18 cellular contexts compared by ENCODE assay signal in the genomic region with DNA sequence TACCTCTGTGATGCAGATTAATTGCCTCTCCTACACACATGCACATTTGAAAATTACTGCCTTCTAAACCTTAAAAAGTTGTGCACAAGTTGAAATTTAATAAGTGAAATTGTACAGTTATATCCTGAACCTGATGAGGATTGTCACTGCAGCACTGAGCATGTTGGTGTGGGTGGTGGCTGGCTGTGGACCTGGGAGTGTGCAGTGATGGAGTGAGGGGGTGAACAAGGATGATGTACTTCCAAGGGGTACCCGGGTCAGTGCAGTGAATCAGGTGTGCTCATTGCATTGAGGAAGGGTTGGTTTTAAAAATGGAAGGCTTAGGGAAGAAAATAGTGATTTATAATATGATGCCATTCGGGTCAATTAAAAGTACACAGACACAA. TPM values are rescaled to one million over a fixed set of nuclear protein-coding genes. Genes with fewer than 3 reads are reported as not detected.
DNase-seq lines count a peak whose midpoint lies in the region; ATAC-seq and TF ChIP-seq lines count a peak whose summit lies in the region.
"Had no signal": no experiment of that assay in that cellular context is flagged by ENCODE, and none has a peak within 500 bp of the region (broad histone marks: within the 10 kb centered on the region; RNA-seq: fewer than 3 reads in every experiment).

No MANE protein-coding gene starts in this region.

- DNase-seq in T-helper 1 cell (no peak), T-helper 17 cell (no peak), endothelial cell (ENCODE audit: low spot score) (no peak), NCI-H2081 (lab: John Stamatoyannopoulos, UW) (no peak)
- DNase-seq in CD4-positive, CD25-positive, alpha-beta regulatory T cell, result no peak
- DNase-seq in naive thymus-derived CD8-positive, alpha-beta T cell, result no peak
- DNase-seq: AML-193, Caco-2, DMS153, GDM1, H7, NCI-H1105 treated with DMSO at 0.1 percent for 48 hours, NCI-H1694 had no signal

- H3K4me1 Mint-ChIP-seq in T-helper 1 cell treated with Interleukin-12 subunit alpha and Interleukin-12 subunit beta and Interleukin-4 antibody, amounts not matched to agents 30 μg/mL and 1 μg/mL, for 36 hours (ENCODE audit: low read depth), result peaks cover 13% of the 10 kb centered on the region
- peaks cover 16 to 47% (median 41%) of the 10 kb centered on the region in 4 donors for H3K4me1 Mint-ChIP-seq in CD4-positive, CD25-positive, alpha-beta regulatory T cell
- H3K4me1 Mint-ChIP-seq in T-helper 17 cell, result peaks cover 26% of the 10 kb centered on the region
- H3K4me1 Mint-ChIP-seq in naive thymus-derived CD8-positive, alpha-beta T cell, result peaks cover 18 to 77% (median 52%) of the 10 kb centered on the region in 4 donors
- H3K4me1 Mint-ChIP-seq in endothelial cell (ENCODE audit: unreplicated experiment), result peaks cover 6% of the 10 kb centered on the region

- peaks cover 42% of the 10 kb centered on the region for H3K36me3 ChIP-seq in CD4-positive, CD25-positive, alpha-beta regulatory T cell (ENCODE audit: control insufficient read depth, insufficient read depth, low read length)

- H3K4me3 ChIP-seq in CD4-positive, CD25-positive, alpha-beta regulatory T cell (ENCODE audit: low read depth, low read length), result no peak overlapping the region

- no peaks in the 10 kb centered on the region for H3K9me3 Mint-ChIP-seq in T-helper 1 cell treated with Interleukin-12 subunit alpha and Interleukin-12 subunit beta and Interleukin-4 antibody, amounts not matched to agents 30 μg/mL and 1 μg/mL, for 36 hours
- H3K9me3 Mint-ChIP-seq in CD4-positive, CD25-positive, alpha-beta regulatory T cell, result no peaks in the 10 kb centered on the region
- H3K9me3 Mint-ChIP-seq in naive thymus-derived CD8-positive, alpha-beta T cell, result no peaks in the 10 kb centered on the region
- H3K9me3 Mint-ChIP-seq in endothelial cell (ENCODE audit: unreplicated experiment), result no peaks in the 10 kb centered on the region

- no peak for ATAC-seq in CD4-positive, CD25-positive, alpha-beta regulatory T cell (ENCODE audit: low read depth in 2 of 2)
- no peak for ATAC-seq in T-helper 17 cell
- no peak for ATAC-seq in naive thymus-derived CD8-positive, alpha-beta T cell
- ATAC-seq in HG02759 (IDR thresholded peaks at IDR 0.05; ENCODE audit: unreplicated experiment), result no peak
- ATAC-seq: Panc1 had no signal

- H3K27ac ChIP-seq in CD4-positive, CD25-positive, alpha-beta regulatory T cell (ENCODE audit: insufficient read depth, low read length, poor library complexity, severe bottlenecking), result no peak overlapping the region
- H3K27ac ChIP-seq: 22Rv1, C4-2B had no signal

- no peaks in the 10 kb centered on the region for H3K27me3 Mint-ChIP-seq in T-helper 1 cell treated with Interleukin-12 subunit alpha and Interleukin-12 subunit beta and Interleukin-4 antibody, amounts not matched to agents 30 μg/mL and 1 μg/mL, for 36 hours (ENCODE audit: low read depth)
- H3K27me3 Mint-ChIP-seq in CD4-positive, CD25-positive, alpha-beta regulatory T cell, result no peaks in the 10 kb centered on the region
- no peaks in the 10 kb centered on the region for H3K27me3 Mint-ChIP-seq in T-helper 17 cell
- no peaks in the 10 kb centered on the region for H3K27me3 Mint-ChIP-seq in naive thymus-derived CD8-positive, alpha-beta T cell
- H3K27me3 Mint-ChIP-seq in endothelial cell (ENCODE audit: unreplicated experiment), result peaks cover 5% of the 10 kb centered on the region

- no peaks in the 10 kb centered on the region for H3K27me3 ChIP-seq in CD4-positive, CD25-positive, alpha-beta regulatory T cell (ENCODE audit: control insufficient read depth, insufficient read depth, low read length)

- peaks cover 11% of the 10 kb centered on the region for H3K4me1 ChIP-seq in CD4-positive, CD25-positive, alpha-beta regulatory T cell (ENCODE audit: control insufficient read depth, insufficient read depth, low read length, poor library complexity, severe bottlenecking)
- H3K4me1 ChIP-seq: Caco-2 had no signal

- no peak overlapping the region for H3K4me3 Mint-ChIP-seq in T-helper 1 cell treated with Interleukin-12 subunit alpha and Interleukin-12 subunit beta and Interleukin-4 antibody, amounts not matched to agents 30 μg/mL and 1 μg/mL, for 36 hours
- peak overlapping the region in 1 of 4 donors; percentile 17 for H3K4me3 Mint-ChIP-seq in CD4-positive, CD25-positive, alpha-beta regulatory T cell
- no peak overlapping the region for H3K4me3 Mint-ChIP-seq in T-helper 17 cell
- peak overlapping the region in 2 of 10 donors; percentile 28 to 53 for H3K4me3 Mint-ChIP-seq in naive thymus-derived CD8-positive, alpha-beta T cell
- no peak overlapping the region for H3K4me3 Mint-ChIP-seq in endothelial cell (ENCODE audit: unreplicated experiment)

- TF ChIP-seq CTCF in endothelial cell (IDR thresholded peaks at IDR 0.05; ENCODE audit: unreplicated experiment), result no peak

- no peaks in the 10 kb centered on the region for H3K9me3 ChIP-seq in CD4-positive, CD25-positive, alpha-beta regulatory T cell (ENCODE audit: control insufficient read depth in 2 of 2, low read length in 2 of 2)
- H3K9me3 ChIP-seq in T-helper 17 cell (ENCODE audit: control insufficient read depth, low read length, poor library complexity, severe bottlenecking), result no peaks in the 10 kb centered on the region
- H3K9me3 ChIP-seq: Caco-2 had no signal

- H3K27ac Mint-ChIP-seq in T-helper 1 cell treated with Interleukin-12 subunit alpha and Interleukin-12 subunit beta and Interleukin-4 antibody, amounts not matched to agents 30 μg/mL and 1 μg/mL, for 36 hours, result peak overlapping the region; percentile 5
- H3K27ac Mint-ChIP-seq in CD4-positive, CD25-positive, alpha-beta regulatory T cell, result peak overlapping the region in 2 of 3 donors; percentile 59 to 78
- H3K27ac Mint-ChIP-seq in T-helper 17 cell (peak overlapping the region; percentile 82), endothelial cell (ENCODE audit: unreplicated experiment) (no peak overlapping the region)
- peak overlapping the region in 9 of 10 donors; percentile 46 to 84 (median 63) for H3K27ac Mint-ChIP-seq in naive thymus-derived CD8-positive, alpha-beta T cell

- POLR2A ChIA-PET in naive thymus-derived CD8-positive, alpha-beta T cell (lab: Charles Lee), result no interaction called here

- H3K36me3 Mint-ChIP-seq in T-helper 1 cell treated with Interleukin-12 subunit alpha and Interleukin-12 subunit beta and Interleukin-4 antibody, amounts not matched to agents 30 μg/mL and 1 μg/mL, for 36 hours (ENCODE audit: low read depth), result peaks cover 9% of the 10 kb centered on the region
- H3K36me3 Mint-ChIP-seq in CD4-positive, CD25-positive, alpha-beta regulatory T cell, result peaks cover 29% of the 10 kb centered on the region
- H3K36me3 Mint-ChIP-seq in T-helper 17 cell (ENCODE audit: low read depth) (peaks cover 8% of the 10 kb centered on the region), endothelial cell (ENCODE audit: low read depth, unreplicated experiment) (peaks cover 7% of the 10 kb centered on the region)
- peaks cover 0 to 57% (median 14%) of the 10 kb centered on the region in 3 donors for H3K36me3 Mint-ChIP-seq in naive thymus-derived CD8-positive, alpha-beta T cell

RNA-seq across cellular contexts. Expression of a gene that starts 24.1 kb away (rescaled TPM):
- total RNA-seq in CD4-positive, CD25-positive, alpha-beta regulatory T cell, result 125 TPM
- polyA plus RNA-seq in CD4-positive, CD25-positive, alpha-beta regulatory T cell, result 10 to 100 TPM; 12.6 to 24.8 (median 16.6) TPM
- total RNA-seq in T-helper 17 cell (10 to 100 TPM; 74.2 to 85.8 TPM), endothelial cell (ENCODE audit: unreplicated experiment) (80.2 TPM)
- total RNA-seq in naive thymus-derived CD8-positive, alpha-beta T cell, result 100 to 1,000 TPM; 158 to 163 TPM
- polyA plus RNA-seq in naive thymus-derived CD8-positive, alpha-beta T cell, result 10 to 100 TPM; 26.8 to 33.6 (median 28.6) TPM
